ENCODE assay signal across 1 cellular context in the genomic region with DNA sequence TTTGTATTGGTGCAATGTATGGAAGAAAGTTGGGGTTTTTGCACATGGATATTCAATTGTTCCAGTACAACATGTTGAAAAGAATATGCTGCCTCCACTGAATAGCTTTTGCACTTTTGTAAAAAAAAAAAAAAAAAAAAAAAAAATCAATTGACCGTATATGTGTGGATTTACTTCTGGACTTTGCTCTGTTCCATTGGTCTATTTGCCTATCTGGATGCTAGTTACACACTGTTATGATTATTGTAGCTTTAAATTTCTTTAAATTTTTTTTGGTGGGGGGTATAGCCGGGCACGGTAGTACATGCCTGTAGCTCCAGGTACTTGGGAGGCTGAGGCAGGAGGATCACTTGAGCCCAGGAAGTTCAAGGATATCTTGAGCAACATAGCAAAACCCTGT.
A peak's percentile ranks its signal among the peaks of the same experiment; 100 is the strongest.
TF ChIP-seq lines count a peak whose summit lies in the region.

No MANE protein-coding gene starts in this region.

TF ChIP-seq in HepG2, 621 proteins besides CTCF, POLR2A, EP300 and RAD21 (continued from another document):
- TF ChIP-seq ZNF770 (CRISPR knock-in tag; IDR thresholded peaks at IDR 0.05) (peak; percentile 43; the same call in 1 of the 2 replicates), FOXA3 (CRISPR knock-in tag; IDR thresholded peaks at IDR 0.05) (0 out of 2 replicates have a peak, but pooled peaks have one; percentile 13), NCOA2 (CRISPR knock-in tag; IDR thresholded peaks at IDR 0.05) (0 out of 2 replicates have a peak, but pooled peaks have one; percentile 17)
- TF ChIP-seq, protein P1, sequence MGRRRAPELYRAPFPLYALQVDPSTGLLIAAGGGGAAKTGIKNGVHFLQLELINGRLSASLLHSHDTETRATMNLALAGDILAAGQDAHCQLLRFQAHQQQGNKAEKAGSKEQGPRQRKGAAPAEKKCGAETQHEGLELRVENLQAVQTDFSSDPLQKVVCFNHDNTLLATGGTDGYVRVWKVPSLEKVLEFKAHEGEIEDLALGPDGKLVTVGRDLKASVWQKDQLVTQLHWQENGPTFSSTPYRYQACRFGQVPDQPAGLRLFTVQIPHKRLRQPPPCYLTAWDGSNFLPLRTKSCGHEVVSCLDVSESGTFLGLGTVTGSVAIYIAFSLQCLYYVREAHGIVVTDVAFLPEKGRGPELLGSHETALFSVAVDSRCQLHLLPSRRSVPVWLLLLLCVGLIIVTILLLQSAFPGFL (CRISPR knock-in tag; IDR thresholded peaks at IDR 0.05), result no peak
- TF ChIP-seq, protein P2, sequence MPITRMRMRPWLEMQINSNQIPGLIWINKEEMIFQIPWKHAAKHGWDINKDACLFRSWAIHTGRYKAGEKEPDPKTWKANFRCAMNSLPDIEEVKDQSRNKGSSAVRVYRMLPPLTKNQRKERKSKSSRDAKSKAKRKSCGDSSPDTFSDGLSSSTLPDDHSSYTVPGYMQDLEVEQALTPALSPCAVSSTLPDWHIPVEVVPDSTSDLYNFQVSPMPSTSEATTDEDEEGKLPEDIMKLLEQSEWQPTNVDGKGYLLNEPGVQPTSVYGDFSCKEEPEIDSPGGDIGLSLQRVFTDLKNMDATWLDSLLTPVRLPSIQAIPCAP (CRISPR knock-in tag; IDR thresholded peaks at IDR 0.05; ENCODE audit: low read depth), result no peak
